ENCODE assay signal across 9 cellular contexts in genomic region chr1:206979379-206980043, GRCh38. TPM values are rescaled to one million over a fixed set of nuclear protein-coding genes. Genes with fewer than 3 reads are reported as not detected.
DNase-seq lines count a peak whose midpoint lies in the region; ATAC-seq and TF ChIP-seq lines count a peak whose summit lies in the region.
"Had no signal": no experiment of that assay in that cellular context is flagged by ENCODE, and none has a peak within 500 bp of the region (broad histone marks: within the 10 kb centered on the region; RNA-seq: fewer than 3 reads in every experiment).

No MANE protein-coding gene starts in this region.

- DNase-seq in AG04450 (ENCODE audit: low read depth, low spot score) (no peak), GM13977 (ENCODE audit: low spot score) (peak; percentile 24), RWPE2 (ENCODE audit: low spot score) (no peak), iPS DF 19.7 (ENCODE audit: low read depth, low spot score) (peak; percentile 20)
- DNase-seq in stimulated activated CD4-positive, alpha-beta T cell treated with anti-CD3 and anti-CD28 coated beads, Interleukin-4, amount 100 ng/mL, for 1 hour: no peak
- DNase-seq in activated T-cell treated with anti-CD3 and anti-CD28 coated beads, Interleukin-2, amount 50 U/mL, for 24 hours: no peak
- DNase-seq in activated T-cell treated with anti-CD3 and anti-CD28 coated beads, Interleukin-2, amount 50 U/mL, for 4 hours: no peak
- DNase-seq in stimulated activated CD4-positive, alpha-beta T cell treated with anti-CD3 and anti-CD28 coated beads, Interleukin-12 subunit alpha, Interleukin-12 subunit beta, amount 100 ng/mL, for 4 hours: no peak
- DNase-seq: activated effector memory CD4-positive, alpha-beta T cell treated with Interleukin-2 at 50 U/mL for 16 hours had no signal

- POLR2A ChIA-PET in AG04450 (lab: Yijun Ruan, JAX): no interaction called here

- peak; percentile 58; the same call in 2 of the 3 replicates for ATAC-seq in RWPE2 (ENCODE audit: low read depth)
- ATAC-seq in activated T-cell treated with anti-CD3 and anti-CD28 coated beads, Interleukin-2, amount 50 U/mL, for 4 hours: no peak

- H3K27me3 Mint-ChIP-seq in activated T-cell treated with anti-CD3 and anti-CD28 coated beads, Interleukin-2, amount 50 U/mL, for 24 hours: peaks cover 7% of the 10 kb centered on the region
- H3K27me3 Mint-ChIP-seq in activated T-cell treated with anti-CD3 and anti-CD28 coated beads, Interleukin-2, amount 50 U/mL, for 4 hours (ENCODE audit: low read depth): no peaks in the 10 kb centered on the region

- no peaks in the 10 kb centered on the region for H3K36me3 Mint-ChIP-seq in activated T-cell treated with anti-CD3 and anti-CD28 coated beads, Interleukin-2, amount 50 U/mL, for 24 hours (ENCODE audit: low read depth)
- no peaks in the 10 kb centered on the region for H3K36me3 Mint-ChIP-seq in activated T-cell treated with anti-CD3 and anti-CD28 coated beads, Interleukin-2, amount 50 U/mL, for 4 hours (ENCODE audit: insufficient read depth)

- H3K9me3 ChIP-seq in AG04450 (ENCODE audit: control insufficient read depth, insufficient read depth, low read length): no peaks in the 10 kb centered on the region
- H3K9me3 ChIP-seq in RWPE2 (ENCODE audit: severe bottlenecking): no peaks in the 10 kb centered on the region

- H3K9me3 Mint-ChIP-seq in activated T-cell treated with anti-CD3 and anti-CD28 coated beads, Interleukin-2, amount 50 U/mL, for 24 hours: no peaks in the 10 kb centered on the region
- no peaks in the 10 kb centered on the region for H3K9me3 Mint-ChIP-seq in activated T-cell treated with anti-CD3 and anti-CD28 coated beads, Interleukin-2, amount 50 U/mL, for 4 hours

- in situ Hi-C loops in GM13977 (cut with MboI; ENCODE audit: low pct_unique_long_range_greater_than_20kb, low sequenced_read_pairs, unreplicated experiment): loop anchor here (5.0 to 10.0 kb wide), 2 partner anchors 62 to 255 kb away; no protein-coding TSS in a partner anchor

- H3K27me3 ChIP-seq in AG04450 (ENCODE audit: control insufficient read depth, insufficient read depth, low read length): peaks cover 36% of the 10 kb centered on the region
- no peaks in the 10 kb centered on the region for H3K27me3 ChIP-seq in RWPE2 (ENCODE audit: insufficient read depth, poor library complexity, severe bottlenecking)

- H3K27ac Mint-ChIP-seq in activated T-cell treated with anti-CD3 and anti-CD28 coated beads, Interleukin-2, amount 50 U/mL, for 24 hours: no peak overlapping the region

- no peak overlapping the region for H3K4me3 ChIP-seq in AG04450 (ENCODE audit: low read depth, low read length)
- no peak overlapping the region for H3K4me3 ChIP-seq in RWPE2 (ENCODE audit: severe bottlenecking)

- H3K4me1 ChIP-seq in RWPE2 (ENCODE audit: insufficient read depth, poor library complexity, severe bottlenecking): no peaks in the 10 kb centered on the region

- H3K36me3 ChIP-seq in RWPE2 (ENCODE audit: low read depth): no peaks in the 10 kb centered on the region

- TF ChIP-seq CTCF in AG04450 (IDR thresholded peaks at IDR 0.05; ENCODE audit: low read depth, low read length) (peak; percentile 69), GM13977 (IDR thresholded peaks at IDR 0.05; ENCODE audit: extremely low read depth, insufficient read depth, missing control alignments) (peak; percentile 74), RWPE2 (IDR thresholded peaks at IDR 0.05; ENCODE audit: poor library complexity, severe bottlenecking) (peak; percentile 66)

- H3K27ac ChIP-seq in AG04450 (ENCODE audit: low read depth, low read length) (no peak overlapping the region), RWPE2 (ENCODE audit: poor library complexity, severe bottlenecking) (no peak overlapping the region)

- H3K4me1 Mint-ChIP-seq in activated T-cell treated with anti-CD3 and anti-CD28 coated beads, Interleukin-2, amount 50 U/mL, for 24 hours (ENCODE audit: low read depth): peaks cover 5% of the 10 kb centered on the region
- no peaks in the 10 kb centered on the region for H3K4me1 Mint-ChIP-seq in activated T-cell treated with anti-CD3 and anti-CD28 coated beads, Interleukin-2, amount 50 U/mL, for 4 hours (ENCODE audit: low read depth)

- CTCF ChIA-PET in AG04450 (lab: Charles Lee): interaction anchor here (0.6 to 3.5 kb wide), 13 partner anchors 11 to 367 kb away, joined by 3 to 12 read pairs (median 5); partner anchors contain the start of gene EIF2D

- no peak overlapping the region for H3K4me3 Mint-ChIP-seq in activated T-cell treated with anti-CD3 and anti-CD28 coated beads, Interleukin-2, amount 50 U/mL, for 24 hours
- no peak overlapping the region for H3K4me3 Mint-ChIP-seq in activated T-cell treated with anti-CD3 and anti-CD28 coated beads, Interleukin-2, amount 50 U/mL, for 4 hours

RNA-seq across cellular contexts. Expression of gene FCAMR, which starts 9.3 kb away (rescaled TPM):
- polyA plus RNA-seq in AG04450 (2011; rRNA removed): not detected in 2 replicates
- not detected in 2 replicates for polyA minus RNA-seq in AG04450 (2011; rRNA and poly(A)+ RNA removed)
- total RNA-seq in activated T-cell treated with anti-CD3 and anti-CD28 coated beads, Interleukin-2, amount 50 U/mL, for 4 hours: not detected

RNA-seq across cellular contexts. Expression of gene PIGR, which starts 33.2 kb away (rescaled TPM):
- polyA plus RNA-seq in AG04450 (2011; rRNA removed): not detected in 2 replicates
- not detected in 2 replicates for polyA minus RNA-seq in AG04450 (2011; rRNA and poly(A)+ RNA removed)
- total RNA-seq in activated T-cell treated with anti-CD3 and anti-CD28 coated beads, Interleukin-2, amount 50 U/mL, for 4 hours: 1 to 10 TPM; 1.6 to 3.0 (median 1.8) TPM

RNA-seq across cellular contexts. Expression of gene C1orf116, which starts 53.0 kb away (rescaled TPM):
- polyA plus RNA-seq in AG04450 (2011; rRNA removed): not detected in 2 replicates
- not detected in 2 replicates for polyA minus RNA-seq in AG04450 (2011; rRNA and poly(A)+ RNA removed)
- total RNA-seq in activated T-cell treated with anti-CD3 and anti-CD28 coated beads, Interleukin-2, amount 50 U/mL, for 4 hours: under 1 TPM; 0.03 to 0.11 (median 0.08) TPM

RNA-seq across cellular contexts. Expression of gene FCMR, which starts 57.8 kb away (rescaled TPM):
- 1.1 and 1.2 TPM in 2 replicates for polyA plus RNA-seq in AG04450 (2011; rRNA removed)
- polyA minus RNA-seq in AG04450 (2011; rRNA and poly(A)+ RNA removed): 2.0 and 2.8 TPM in 2 replicates
- 10 to 100 TPM; 24.7 to 41.7 (median 24.8) TPM for total RNA-seq in activated T-cell treated with anti-CD3 and anti-CD28 coated beads, Interleukin-2, amount 50 U/mL, for 4 hours

Comparison
In these comparisons a context has a peak if more than half of its experiments do, and no peak if none do; other contexts are left out.
1. DNase-seq: peak in GM13977 (single experiment) and iPS DF 19.7 (single experiment); none in AG04450 (single experiment), RWPE2 (single experiment), stimulated activated CD4-positive, alpha-beta T cell treated with anti-CD3 and anti-CD28 coated beads, Interleukin-4, amount 100 ng/mL, for 1 hour (single experiment), activated T-cell treated with anti-CD3 and anti-CD28 coated beads, Interleukin-2, amount 50 U/mL, for 24 hours (single experiment), activated T-cell treated with anti-CD3 and anti-CD28 coated beads, Interleukin-2, amount 50 U/mL, for 4 hours (single experiment) and stimulated activated CD4-positive, alpha-beta T cell treated with anti-CD3 and anti-CD28 coated beads, Interleukin-12 subunit alpha, Interleukin-12 subunit beta, amount 100 ng/mL, for 4 hours (single experiment).
2. Peak in every context shown above with its lines, with median percentiles within 50 percentile points of each other: CTCF ChIP-seq.